In the genomic region with DNA sequence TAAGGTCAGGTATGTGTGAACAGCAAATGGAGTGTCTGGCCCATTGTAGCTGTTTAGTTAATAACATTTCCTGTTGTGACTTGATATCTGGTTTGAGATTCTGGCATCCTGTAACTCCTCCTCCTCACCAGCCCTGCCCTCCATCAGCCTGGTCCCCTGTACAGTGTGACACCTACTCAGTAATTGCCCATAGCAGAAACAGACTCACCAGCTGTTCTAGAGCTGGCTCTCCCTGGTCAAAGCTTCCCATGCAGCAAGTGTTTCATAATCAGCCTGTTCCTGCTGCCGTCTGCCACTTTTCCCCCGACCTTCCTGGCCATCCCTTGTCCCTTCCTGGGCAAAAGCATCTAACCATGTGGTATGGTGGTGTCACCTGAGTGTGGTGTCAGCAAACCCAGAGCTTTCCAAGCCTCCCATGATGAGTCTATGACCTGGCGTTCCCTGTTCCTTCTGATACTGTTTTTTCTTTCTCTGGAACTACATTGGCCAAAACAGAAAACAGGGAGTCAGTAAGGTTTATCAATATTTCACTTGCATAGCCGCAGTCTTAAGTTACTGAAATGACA, we compare ENCODE assay signal across 15 cellular contexts. TPM values are rescaled to one million over a fixed set of nuclear protein-coding genes. Genes with fewer than 3 reads are reported as not detected.
A peak's percentile ranks its signal among the peaks of the same experiment; 100 is the strongest.
DNase-seq lines count a peak whose midpoint lies in the region; ATAC-seq and TF ChIP-seq lines count a peak whose summit lies in the region.
"Had no signal": no experiment of that assay in that cellular context is flagged by ENCODE, and none has a peak within 500 bp of the region (broad histone marks: within the 10 kb centered on the region; RNA-seq: fewer than 3 reads in every experiment).

No MANE protein-coding gene starts in this region.

- intact Hi-C loops in natural killer cell (cut with micrococcal nuclease) (no loop called here), Panc1 (cut with micrococcal nuclease; ENCODE audit: unreplicated experiment) (no loop called here)

- no peak overlapping the region for H3K18ac ChIP-seq in mesendoderm (ENCODE audit: low read length)

- WGBS in mesendoderm (ENCODE audit: extremely low coverage, insufficient coverage, low lambda C conversion rate), result no CpG with 5 or more reads among the region's 4 CpGs

- H3K4me1 ChIP-seq in Panc1 (ENCODE audit: control insufficient read depth, insufficient read depth, low read length) (no peaks in the 10 kb centered on the region), mesendoderm (ENCODE audit: control insufficient read depth, low read depth, low read length) (peaks cover 4% of the 10 kb centered on the region)

- H2AK5ac ChIP-seq in mesendoderm (ENCODE audit: low read length), result no peak overlapping the region

- no peak overlapping the region for H3K27ac ChIP-seq in Panc1 (ENCODE audit: low read length)
- H3K27ac ChIP-seq in mesendoderm (ENCODE audit: low read depth, low read length), result no peak overlapping the region

- no peaks in the 10 kb centered on the region for H3K27me3 Mint-ChIP-seq in natural killer cell (ENCODE audit: low read depth in 2 of 2)
- H3K27me3 Mint-ChIP-seq in natural killer cell treated with Interleukin-12 subunit alpha and Interleukin-12 subunit beta and Interleukin-15 and Interleukin-18, amount 100 ng/mL, for 72 hours, result no peaks in the 10 kb centered on the region
- H3K27me3 Mint-ChIP-seq in T-helper 17 cell, result no peaks in the 10 kb centered on the region
- H3K27me3 Mint-ChIP-seq: B cell had no signal

- H3K4ac ChIP-seq in mesendoderm (ENCODE audit: low read depth, low read length), result no peak overlapping the region

- H3K79me2 ChIP-seq in mesendoderm (ENCODE audit: control insufficient read depth, insufficient read depth, low read length), result no peaks in the 10 kb centered on the region

- H3K4me3 Mint-ChIP-seq in natural killer cell (no peak overlapping the region), T-helper 17 cell (no peak overlapping the region)
- H3K4me3 Mint-ChIP-seq in natural killer cell treated with Interleukin-12 subunit alpha and Interleukin-12 subunit beta and Interleukin-15 and Interleukin-18, amount 100 ng/mL, for 72 hours, result no peak overlapping the region
- H3K4me3 Mint-ChIP-seq: B cell; CD8-positive, alpha-beta T cell had no signal

- no peak overlapping the region for H3K56ac ChIP-seq in mesendoderm (ENCODE audit: low read length)

- CTCF ChIA-PET in Panc1 (lab: Charles Lee), result interaction anchor here (0.5 kb wide), 1 partner anchor 12 kb away, joined by 13 read pairs; no protein-coding TSS in a partner anchor

- no peak overlapping the region for H4K8ac ChIP-seq in mesendoderm (ENCODE audit: low read depth, low read length)

- no peaks in the 10 kb centered on the region for H3K36me3 Mint-ChIP-seq in natural killer cell
- peaks cover 9% of the 10 kb centered on the region for H3K36me3 Mint-ChIP-seq in natural killer cell treated with Interleukin-12 subunit alpha and Interleukin-12 subunit beta and Interleukin-15 and Interleukin-18, amount 100 ng/mL, for 72 hours
- H3K36me3 Mint-ChIP-seq in T-helper 17 cell (ENCODE audit: low read depth), result no peaks in the 10 kb centered on the region
- H3K36me3 Mint-ChIP-seq: CD8-positive, alpha-beta T cell had no signal

- no peaks in the 10 kb centered on the region for H3K27me3 ChIP-seq in Panc1 (ENCODE audit: control insufficient read depth, insufficient read depth, low read length)
- no peaks in the 10 kb centered on the region for H3K27me3 ChIP-seq in mesendoderm (ENCODE audit: insufficient read depth, low read length, poor library complexity)

- POLR2A ChIA-PET in Panc1 (lab: Charles Lee), result no interaction called here

- no peak overlapping the region for H2BK120ac ChIP-seq in mesendoderm (ENCODE audit: low read depth, low read length)

- H3K36me3 ChIP-seq in Panc1 (ENCODE audit: control insufficient read depth, insufficient read depth, low read length) (no peaks in the 10 kb centered on the region), mesendoderm (ENCODE audit: control insufficient read depth, insufficient read depth, low read length) (no peaks in the 10 kb centered on the region)

- peaks cover 2% of the 10 kb centered on the region in 2 donors for H3K9me3 Mint-ChIP-seq in natural killer cell
- H3K9me3 Mint-ChIP-seq in natural killer cell treated with Interleukin-12 subunit alpha and Interleukin-12 subunit beta and Interleukin-15 and Interleukin-18, amount 100 ng/mL, for 72 hours, result peaks cover 7% of the 10 kb centered on the region

- DNase-seq in natural killer cell, result no peak
- DNase-seq in natural killer cell treated with Interleukin-12 subunit alpha and Interleukin-12 subunit beta and Interleukin-15 and Interleukin-18, amount 100 ng/mL, for 72 hours (ENCODE audit: low spot score), result no peak
- no peak for DNase-seq in Panc1 (ENCODE audit: low read depth, low spot score)
- DNase-seq in mesendoderm, result peak; percentile 52
- DNase-seq in T-helper 17 cell, result no peak
- DNase-seq in GM19238 (ENCODE audit: insufficient read length, low spot score), result no peak
- DNase-seq: ACHN; CD8-positive, alpha-beta T cell; NCI-H1436 treated with DMSO at 0.1 percent for 48 hours; NCI-H345; PC-3; SK-N-SH had no signal

- H3K27ac Mint-ChIP-seq in natural killer cell (no peak overlapping the region), T-helper 17 cell (no peak overlapping the region)
- no peak overlapping the region for H3K27ac Mint-ChIP-seq in natural killer cell treated with Interleukin-12 subunit alpha and Interleukin-12 subunit beta and Interleukin-15 and Interleukin-18, amount 100 ng/mL, for 72 hours
- H3K27ac Mint-ChIP-seq: B cell; CD8-positive, alpha-beta T cell had no signal

- H3K79me1 ChIP-seq in mesendoderm (ENCODE audit: low read length), result no peaks in the 10 kb centered on the region

- H3K9me3 ChIP-seq in Panc1 (ENCODE audit: control insufficient read depth, insufficient read depth, low read depth, low read length) (no peaks in the 10 kb centered on the region), T-helper 17 cell (ENCODE audit: control insufficient read depth, low read length, poor library complexity, severe bottlenecking) (no peaks in the 10 kb centered on the region)
- H3K9me3 ChIP-seq: SK-N-SH had no signal

- no peak overlapping the region for H4K5ac ChIP-seq in mesendoderm (ENCODE audit: low read length)

- TF ChIP-seq CTCF in natural killer cell (IDR thresholded peaks at IDR 0.05) (no peak), Panc1 (IDR thresholded peaks at IDR 0.05) (no peak)

- H3K23ac ChIP-seq in mesendoderm (ENCODE audit: low read length), result no peak overlapping the region

- H2BK5ac ChIP-seq in mesendoderm (ENCODE audit: low read length), result no peak overlapping the region

- BruUV-seq in Panc1 (replicated peaks; lab: Mats Ljungman, UMichigan), result no TSS peak

- H3K4me1 Mint-ChIP-seq in natural killer cell, result peaks cover 34 to 38% of the 10 kb centered on the region in 2 donors
- peaks cover 16 to 18% of the 10 kb centered on the region in 2 donors for H3K4me1 Mint-ChIP-seq in natural killer cell treated with Interleukin-12 subunit alpha and Interleukin-12 subunit beta and Interleukin-15 and Interleukin-18, amount 100 ng/mL, for 72 hours (ENCODE audit: low read depth in 2 of 2)
- H3K4me1 Mint-ChIP-seq in T-helper 17 cell, result no peaks in the 10 kb centered on the region

- peak in 2 of 3 donors; percentile 46 to 58 for ATAC-seq in natural killer cell
- no peak for ATAC-seq in natural killer cell treated with Interleukin-12 subunit alpha and Interleukin-12 subunit beta and Interleukin-15 and Interleukin-18, amount 100 ng/mL, for 72 hours
- 0 out of 2 replicates have a peak, but pooled peaks have one; percentile 66 for ATAC-seq in Panc1
- ATAC-seq in GM19463 (IDR thresholded peaks at IDR 0.05; ENCODE audit: unreplicated experiment), result no peak
- no peak for ATAC-seq in T-helper 17 cell
- ATAC-seq: CD8-positive, alpha-beta T cell; HCT116; PC-3 had no signal

- no peak overlapping the region for H3K9ac ChIP-seq in mesendoderm (ENCODE audit: low read length)
- H3K9ac ChIP-seq: SK-N-SH had no signal

- in situ Hi-C loops in Panc1 (cut with HindIII; ENCODE audit: low pct_unique_long_range_greater_than_20kb, low sequenced_read_pairs), result no loop called here

- H3K4me3 ChIP-seq in Panc1 (ENCODE audit: low read depth in 2 of 2, low read length in 2 of 2) (no peak overlapping the region), mesendoderm (ENCODE audit: low read length) (no peak overlapping the region)

- no peak overlapping the region for H3K4me2 ChIP-seq in mesendoderm (ENCODE audit: low read length)
- H3K4me2 ChIP-seq: SK-N-SH had no signal

- no peak overlapping the region for H2BK15ac ChIP-seq in mesendoderm (replicated peaks; ENCODE audit: low read depth)

RNA-seq across cellular contexts. Expression of a gene that starts 55.4 kb away (rescaled TPM):
- total RNA-seq in natural killer cell (1 to 10 TPM; 2.0 to 4.3 (median 2.5) TPM), Panc1 (2021; ENCODE audit: unreplicated experiment) (31.1 TPM), T-helper 17 cell (1 to 10 TPM in 1 of 2 donors, not detected in 1; 1.4 TPM)
- total RNA-seq in natural killer cell treated with Interleukin-12 subunit alpha and Interleukin-12 subunit beta and Interleukin-15 and Interleukin-18, amount 100 ng/mL, for 72 hours, result 10 to 100 TPM; 11.3 to 15.1 TPM
- polyA plus RNA-seq in Panc1 (2012; ENCODE audit: insufficient read length), result 26.5 TPM
- 8.9 TPM for polyA plus RNA-seq in mesendoderm (2013, experiment 1 of 2)
- 8.4 TPM for polyA plus RNA-seq in mesendoderm (2013, experiment 2 of 2)

Comparison
In these comparisons a context has a peak if more than half of its experiments do, and no peak if none do; other contexts are left out.
1. ATAC-seq: peak in natural killer cell (2 of 3) and Panc1 (single experiment); none in natural killer cell treated with Interleukin-12 subunit alpha and Interleukin-12 subunit beta and Interleukin-15 and Interleukin-18, amount 100 ng/mL, for 72 hours (0 of 2), GM19463 (single experiment) and T-helper 17 cell (single experiment).